In genomic region chr17:17504341-17505140, GRCh38 we compare ENCODE assay signal across 24 cellular contexts. TPM values are rescaled to one million over a fixed set of nuclear protein-coding genes. Genes with fewer than 3 reads are reported as not detected.
DNase-seq lines count a peak whose midpoint lies in the region; ATAC-seq and TF ChIP-seq lines count a peak whose summit lies in the region.
"Had no signal": no experiment of that assay in that cellular context is flagged by ENCODE, and none has a peak within 500 bp of the region (broad histone marks: within the 10 kb centered on the region; RNA-seq: fewer than 3 reads in every experiment).

No MANE protein-coding gene starts in this region.

- ATAC-seq in lower lobe of right lung: no peak
- no peak for ATAC-seq in upper lobe of right lung
- ATAC-seq in HG02798 (IDR thresholded peaks at IDR 0.05; ENCODE audit: poor library complexity, unreplicated experiment): no peak
- ATAC-seq: CD8-positive, alpha-beta T cell; GM12878 had no signal

- H3K9me3 ChIP-seq in cardiac muscle cell (ENCODE audit: low read depth) (no peaks in the 10 kb centered on the region), lower lobe of right lung (no peaks in the 10 kb centered on the region), upper lobe of right lung (no peaks in the 10 kb centered on the region)

- H3K4me3 ChIP-seq in cardiac muscle cell: no peak overlapping the region
- H3K4me3 ChIP-seq in lower lobe of right lung: no peak overlapping the region
- H3K4me3 ChIP-seq in upper lobe of right lung: no peak overlapping the region
- H3K4me3 ChIP-seq: GM12878 had no signal

- H3K27me3 ChIP-seq in cardiac muscle cell: no peaks in the 10 kb centered on the region
- no peaks in the 10 kb centered on the region for H3K27me3 ChIP-seq in lower lobe of right lung (ENCODE audit: low read depth)
- no peaks in the 10 kb centered on the region for H3K27me3 ChIP-seq in upper lobe of right lung

- H3K36me3 ChIP-seq in cardiac muscle cell: no peaks in the 10 kb centered on the region
- no peaks in the 10 kb centered on the region for H3K36me3 ChIP-seq in lower lobe of right lung
- no peaks in the 10 kb centered on the region for H3K36me3 ChIP-seq in upper lobe of right lung

- intact Hi-C loops in cardiac septum (cut with DNase I): no loop called here
- intact Hi-C loops in lower lobe of right lung (cut with DNase I): no loop called here
- intact Hi-C loops in upper lobe of right lung (cut with DNase I): no loop called here

- peak overlapping the region; percentile 14 for H3K27ac ChIP-seq in cardiac muscle cell
- peak overlapping the region; percentile 59 for H3K27ac ChIP-seq in angular gyrus (ENCODE audit: low read depth, low read length)
- no peak overlapping the region for H3K27ac ChIP-seq in lower lobe of right lung
- no peak overlapping the region for H3K27ac ChIP-seq in upper lobe of right lung
- H3K27ac ChIP-seq: HL-60 had no signal

- no peak for DNase-seq in cardiac muscle cell (ENCODE audit: low read depth in 1 of 2, low spot score in 1 of 2)
- no peak for DNase-seq in cardiac septum (ENCODE audit: low spot score)
- DNase-seq in lower lobe of right lung: peak; percentile 30
- DNase-seq in upper lobe of right lung: peak; percentile 62
- no peak for DNase-seq in NK-92 treated with Interleukin-12 subunit alpha and Interleukin-12 subunit beta, amount 100 ng/mL, for 24 hours (lab: John Stamatoyannopoulos, UW)
- DNase-seq: Calu3, DMS53, EL, GOT3, IMR-90, NCI-H1417 treated with DMSO at 0.1 percent for 48 hours, NCI-H187 treated with DMSO at 0.1 percent for 48 hours, NCI-H2227 treated with DMSO at 0.1 percent for 48 hours, NCI-H510A treated with DMSO at 0.1 percent for 48 hours, NCI-H774, OCI-M1, SIG-M5 had no signal

- H3K4me1 ChIP-seq in cardiac muscle cell (ENCODE audit: low read depth) (peaks cover 40% of the 10 kb centered on the region), lower lobe of right lung (no peaks in the 10 kb centered on the region), upper lobe of right lung (peaks cover 4% of the 10 kb centered on the region)

- TF ChIP-seq CTCF in cardiac muscle cell (IDR thresholded peaks at IDR 0.05; ENCODE audit: low read depth, low read length) (no peak), lower lobe of right lung (IDR thresholded peaks at IDR 0.05) (no peak), upper lobe of right lung (IDR thresholded peaks at IDR 0.05) (no peak)

RNA-seq across cellular contexts. Expression of gene RASD1, which starts 8.3 kb away (rescaled TPM):
- 17.1 and 28.4 TPM in 2 replicates for total RNA-seq in cardiac muscle cell
- 22.0 and 24.3 TPM in 2 replicates for polyA plus RNA-seq in cardiac muscle cell
- 4.4 TPM for total RNA-seq in cardiac septum
- total RNA-seq in lower lobe of right lung: 24.6 TPM
- 39.2 TPM for total RNA-seq in upper lobe of right lung
- total RNA-seq: A172, Calu3, GM12878, HT1080 had no signal

RNA-seq across cellular contexts. Expression of gene MED9, which starts 27.7 kb away (rescaled TPM):
- total RNA-seq in cardiac muscle cell (34.0 and 38.2 TPM in 2 replicates), cardiac septum (30.5 TPM), lower lobe of right lung (14.5 TPM), upper lobe of right lung (13.8 TPM)
- polyA plus RNA-seq in cardiac muscle cell: 27.9 and 42.3 TPM in 2 replicates

Comparison
In these comparisons a context has a peak if more than half of its experiments do, and no peak if none do; other contexts are left out.
1. DNase-seq: peak in lower lobe of right lung (single experiment) and upper lobe of right lung (single experiment); none in cardiac muscle cell (0 of 2), cardiac septum (single experiment) and NK-92 treated with Interleukin-12 subunit alpha and Interleukin-12 subunit beta, amount 100 ng/mL, for 24 hours (single experiment).
2. H3K27ac ChIP-seq: peak in cardiac muscle cell (single experiment) and angular gyrus (single experiment); none in lower lobe of right lung (single experiment) and upper lobe of right lung (single experiment).